8 cellular contexts compared by ENCODE assay signal in the genomic region with DNA sequence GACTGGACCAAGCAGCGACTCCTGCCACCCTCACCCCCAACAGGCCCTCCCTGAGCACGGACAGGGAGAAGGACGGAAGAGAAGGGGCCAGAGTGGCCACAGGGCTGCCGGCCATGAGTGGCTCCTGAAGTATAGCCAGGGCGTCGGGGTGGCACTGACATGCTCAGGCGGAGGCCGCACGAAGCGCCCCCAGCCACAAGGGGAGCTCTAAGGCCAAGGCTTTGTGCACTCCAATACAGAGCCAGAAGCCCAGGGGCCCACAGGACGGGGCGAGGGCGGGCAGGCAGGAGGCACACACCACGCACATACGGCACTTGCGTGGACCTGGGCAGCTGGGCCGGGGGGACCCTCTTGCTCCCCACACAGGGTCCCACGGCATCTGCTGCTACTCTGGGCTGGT. TPM values are rescaled to one million over a fixed set of nuclear protein-coding genes. Genes with fewer than 3 reads are reported as not detected.
DNase-seq lines count a peak whose midpoint lies in the region; ATAC-seq and TF ChIP-seq lines count a peak whose summit lies in the region.

No MANE protein-coding gene starts in this region.

- H3K4me3 Mint-ChIP-seq in MCF 10A (ENCODE audit: unreplicated experiment): no peak overlapping the region

- peaks cover 19% of the 10 kb centered on the region for H3K36me3 Mint-ChIP-seq in MCF 10A (ENCODE audit: insufficient read depth, unreplicated experiment)

- H3K9me3 ChIP-seq in mammary epithelial cell (replicated peaks; ENCODE audit: insufficient read depth, low read length): no peaks in the 10 kb centered on the region
- H3K9me3 ChIP-seq in SJCRH30 (replicated peaks): no peaks in the 10 kb centered on the region

- no peaks in the 10 kb centered on the region for H4K20me1 ChIP-seq in mammary epithelial cell (ENCODE audit: insufficient read depth, low read length)

- no peak overlapping the region for H3K9ac ChIP-seq in mammary epithelial cell (ENCODE audit: insufficient read depth, low read length)

- H3K79me2 ChIP-seq in mammary epithelial cell (ENCODE audit: insufficient read depth, low read length): no peaks in the 10 kb centered on the region

- POLR2A ChIA-PET in MCF 10A (lab: Yijun Ruan, JAX): no interaction called here

- no peaks in the 10 kb centered on the region for H3K4me1 Mint-ChIP-seq in MCF 10A (ENCODE audit: insufficient read depth, unreplicated experiment)

- H3K4me3 ChIP-seq in mammary epithelial cell (replicated peaks in 1 of 3; ENCODE audit: insufficient read depth in 1 of 3, low read depth in 2 of 3, low read length in 3 of 3) (no peak overlapping the region), SJCRH30 (no peak overlapping the region), foreskin fibroblast (ENCODE audit: low read depth in 1 of 2, low read length in 2 of 2) (no peak overlapping the region)

- no peaks in the 10 kb centered on the region for H3K4me1 ChIP-seq in mammary epithelial cell (ENCODE audit: insufficient read depth, low read length)
- H3K4me1 ChIP-seq in SJCRH30: peaks cover 3% of the 10 kb centered on the region; the same call in 1 of the 2 replicates

- dilution Hi-C loops in mammary epithelial cell (cut with HindIII; ENCODE audit: low sequenced_read_pairs): loop anchor here (5.0 kb wide), 1 partner anchor 126 kb away; no protein-coding TSS in a partner anchor

- DNase-seq in MCF 10A (ENCODE audit: unreplicated experiment): peak; percentile 5
- no peak for DNase-seq in mammary epithelial cell
- peak; percentile 26 to 30 for DNase-seq in SJCRH30
- no peak for DNase-seq in foreskin fibroblast
- DNase-seq in stimulated activated naive CD8-positive, alpha-beta T cell treated with anti-CD3 and anti-CD28 coated beads, Interleukin-15, Interleukin-2, amounts not matched to agents 100 U/mL and 50 U/mL, for 24 hours: peak; percentile 55
- DNase-seq in NCI-H226: no peak
- no peak for DNase-seq in mucosa of gallbladder (ENCODE audit: low spot score)

- WGBS in mammary epithelial cell (ENCODE audit: low coverage, missing lambda C conversion rate): 76% methylated on average over 10 of the region's 18 CpGs

- no peaks in the 10 kb centered on the region for H3K9me3 Mint-ChIP-seq in MCF 10A (ENCODE audit: unreplicated experiment)

- ATAC-seq in stimulated activated naive CD8-positive, alpha-beta T cell treated with anti-CD3 and anti-CD28 coated beads, Interleukin-15, Interleukin-2, amounts not matched to agents 100 U/mL and 50 U/mL, for 24 hours: peak; percentile 36
- ATAC-seq in HG02678 (IDR thresholded peaks at IDR 0.05; ENCODE audit: unreplicated experiment): no peak

- BruUV-seq in MCF 10A (replicated peaks; lab: Mats Ljungman, UMichigan) (no TSS peak), mammary epithelial cell (replicated peaks; lab: Mats Ljungman, UMichigan) (no TSS peak)

- intact Hi-C loops in MCF 10A (cut with micrococcal nuclease) (no loop called here), mammary epithelial cell (cut with micrococcal nuclease) (no loop called here)

- H3K27ac Mint-ChIP-seq in MCF 10A (ENCODE audit: low read depth, unreplicated experiment): no peak overlapping the region

- no peaks in the 10 kb centered on the region for H3K27me3 Mint-ChIP-seq in MCF 10A (ENCODE audit: insufficient read depth, unreplicated experiment)

- H2AFZ ChIP-seq in mammary epithelial cell (ENCODE audit: low read depth, low read length): no peak overlapping the region

- H3K4me2 ChIP-seq in mammary epithelial cell (ENCODE audit: insufficient read depth, low read depth, low read length): no peak overlapping the region

- H3K27ac ChIP-seq in mammary epithelial cell (ENCODE audit: insufficient read depth, low read depth, low read length) (no peak overlapping the region), SJCRH30 (no peak overlapping the region)

- peak; percentile 22 for TF ChIP-seq CTCF in MCF 10A (IDR thresholded peaks at IDR 0.05; ENCODE audit: unreplicated experiment)
- peak in 1 of 2 donors; percentile 23 for TF ChIP-seq CTCF in mammary epithelial cell (conservative IDR thresholded peaks at IDR 0.05 in 1 of 2, IDR thresholded peaks at IDR 0.05 in 1 of 2; ENCODE audit: extremely low read depth in 1 of 2, insufficient read depth in 1 of 2, low read depth in 1 of 2, low read length in 2 of 2)
- TF ChIP-seq CTCF in foreskin fibroblast (IDR thresholded peaks at IDR 0.05; ENCODE audit: low read depth, low read length): peak; percentile 29

- H3K27me3 ChIP-seq in mammary epithelial cell (ENCODE audit: insufficient read depth, low read length) (no peaks in the 10 kb centered on the region), SJCRH30 (no peaks in the 10 kb centered on the region)

- CTCF ChIA-PET in MCF 10A (lab: Yijun Ruan, JAX): interaction anchor here (0.5 to 1.2 kb wide), 3 partner anchors 10 to 129 kb away, joined by 3 to 6 read pairs (median 4); no protein-coding TSS in a partner anchor
- CTCF ChIA-PET in mammary epithelial cell (lab: Charles Lee; ENCODE audit: low non-redundant PET): no interaction called here

- in situ Hi-C loops in mammary epithelial cell (cut with MboI; ENCODE audit: low sequenced_read_pairs in 2 of 2): loop anchor here in 1 of 2 donors (25.0 kb wide), 1 partner anchor 339 kb away; no protein-coding TSS in a partner anchor

- H3K36me3 ChIP-seq in mammary epithelial cell (ENCODE audit: insufficient read depth, low read length) (peaks cover 2% of the 10 kb centered on the region), SJCRH30 (peaks cover 12% of the 10 kb centered on the region)

RNA-seq across cellular contexts. Expression of a gene that starts 52.0 kb away (rescaled TPM):
- total RNA-seq in MCF 10A (2022): 3.3 and 3.8 TPM in 2 replicates
- under 1 TPM in 1 of 2 donors, not detected in 1; 0.99 TPM for total RNA-seq in mammary epithelial cell
- polyA plus RNA-seq in mammary epithelial cell: 0.15 TPM
- not detected for polyA minus RNA-seq in mammary epithelial cell
- 2.3 and 4.1 TPM in 2 replicates for total RNA-seq in SJCRH30 (2014; rRNA removed; shearing (Covaris generic))
- total RNA-seq in mucosa of gallbladder: 91.4 TPM

Comparison
In these comparisons a context has a peak if more than half of its experiments do, and no peak if none do; other contexts are left out.
1. DNase-seq: peak in MCF 10A (single experiment), SJCRH30 (2 of 2) and stimulated activated naive CD8-positive, alpha-beta T cell treated with anti-CD3 and anti-CD28 coated beads, Interleukin-15, Interleukin-2, amounts not matched to agents 100 U/mL and 50 U/mL, for 24 hours (single experiment); none in mammary epithelial cell (single experiment), foreskin fibroblast (0 of 2), NCI-H226 (single experiment) and mucosa of gallbladder (single experiment).
2. RNA of a gene that starts 52.0 kb away (total RNA-seq): 91.4 TPM in mucosa of gallbladder (single experiment); 3.3 to 3.8 TPM in MCF 10A, 2.3 to 4.1 TPM in SJCRH30 and 0.99 TPM in mammary epithelial cell; every median in the first group is over 10 times any median in the second.